15 cellular contexts compared by ENCODE assay signal in the genomic region with DNA sequence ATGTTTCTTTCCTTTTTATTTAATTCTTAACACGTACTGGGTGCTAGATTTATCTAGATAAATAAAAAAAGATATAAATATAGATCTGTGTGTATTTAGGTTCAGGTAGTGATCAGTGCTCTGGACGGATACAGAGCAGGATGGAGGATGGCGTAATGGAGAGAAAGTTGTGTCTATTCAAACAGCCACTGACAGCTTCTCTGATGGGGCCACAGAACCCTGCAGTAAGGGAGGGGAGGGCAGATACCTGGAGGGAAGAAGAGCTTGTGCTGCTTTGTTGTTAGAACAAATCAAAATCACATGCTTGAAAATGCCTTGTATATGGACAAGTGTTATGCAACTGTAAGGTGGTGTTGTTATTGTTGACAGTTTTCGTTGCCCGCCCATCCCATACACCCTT.
"Had no signal": no experiment of that assay in that cellular context is flagged by ENCODE, and none has a peak within 500 bp of the region (broad histone marks: within the 10 kb centered on the region; RNA-seq: fewer than 3 reads in every experiment).

No MANE protein-coding gene starts in this region.

- H3K36me3 Mint-ChIP-seq: natural killer cell; stimulated activated memory B cell treated with anti-CD40 and anti-IgM and Interleukin-4, amounts not matched to agents 10 μg/mL and 1 μg/mL and 100 μg/mL, for 72 hours had no signal

- H3K36me3 ChIP-seq: left lung, neutrophil, SJCRH30, tibial artery had no signal

- H3K4me1 ChIP-seq: body of pancreas, left lung, tibial artery had no signal

- H3K9me3 ChIP-seq: body of pancreas, left lung, neutrophil, SJCRH30, tibial artery had no signal

- ATAC-seq: activated CD4-positive, CD25-positive, alpha-beta regulatory T cell treated with anti-CD3 and anti-CD28 coated beads, Interleukin-2, amount 50 U/mL, for 24 hours; body of pancreas; left lung; natural killer cell; stimulated activated memory B cell treated with anti-CD40 and anti-IgM and Interleukin-4, amounts not matched to agents 10 μg/mL and 1 μg/mL and 100 μg/mL, for 72 hours had no signal

- H3K27ac ChIP-seq: body of pancreas, hepatocyte, left lung, neutrophil, SJCRH30, tibial artery had no signal

- H3K27me3 ChIP-seq: body of pancreas, hepatocyte, left lung, SJCRH30, tibial artery had no signal

- H3K4me3 Mint-ChIP-seq: natural killer cell; stimulated activated memory B cell treated with anti-CD40 and anti-IgM and Interleukin-4, amounts not matched to agents 10 μg/mL and 1 μg/mL and 100 μg/mL, for 72 hours had no signal

- DNase-seq: activated effector memory CD4-positive, alpha-beta T cell treated with anti-CD3 and anti-CD28 coated beads, Interleukin-2, amount 50 U/mL, for 16 hours; amniotic stem cell; body of pancreas; caudate nucleus; left lung; natural killer cell; posterior cingulate gyrus; retina; SJCRH30; T-helper 9 cell; tibial artery had no signal

- H3K9me3 Mint-ChIP-seq: natural killer cell; stimulated activated memory B cell treated with anti-CD40 and anti-IgM and Interleukin-4, amounts not matched to agents 10 μg/mL and 1 μg/mL and 100 μg/mL, for 72 hours had no signal

- H3K27ac Mint-ChIP-seq: natural killer cell; stimulated activated memory B cell treated with anti-CD40 and anti-IgM and Interleukin-4, amounts not matched to agents 10 μg/mL and 1 μg/mL and 100 μg/mL, for 72 hours had no signal

- H3K4me3 ChIP-seq: body of pancreas, hepatocyte, left lung, SJCRH30, tibial artery had no signal
